Comparison of ENCODE assay signal across 12 cellular contexts in the genomic region with DNA sequence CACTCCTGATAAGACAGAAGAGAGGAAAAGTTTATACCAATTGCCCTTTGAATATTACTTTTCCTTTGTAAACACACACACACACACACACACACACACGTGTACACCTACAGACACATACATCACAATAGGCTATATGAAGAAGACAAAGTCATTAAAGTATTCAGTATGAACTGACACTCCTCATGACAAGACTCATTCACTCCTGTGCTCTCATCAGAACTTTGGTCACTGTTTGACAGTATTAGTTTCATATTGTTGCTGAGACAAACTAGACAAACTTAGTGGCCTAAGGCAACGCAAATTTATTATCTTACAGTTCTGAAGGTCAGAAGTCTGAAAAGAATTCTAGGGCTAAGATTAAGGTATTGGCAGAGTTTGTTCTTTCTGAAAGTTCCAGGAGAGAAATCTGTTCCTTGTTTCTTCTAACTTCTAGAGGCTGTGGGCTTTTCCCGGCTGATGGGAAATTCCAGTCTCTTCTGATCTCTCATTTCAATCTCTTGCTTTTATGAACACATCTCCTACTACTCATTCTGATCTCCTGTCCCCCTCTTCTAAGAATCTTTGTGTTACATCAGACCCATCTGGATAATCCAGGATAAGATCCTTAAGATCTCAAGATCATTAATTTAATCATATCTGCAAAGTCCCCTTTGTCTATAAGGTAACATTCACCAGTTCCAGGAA.
DNase-seq lines count a peak whose midpoint lies in the region; ATAC-seq and TF ChIP-seq lines count a peak whose summit lies in the region.
"Had no signal": no experiment of that assay in that cellular context is flagged by ENCODE, and none has a peak within 500 bp of the region (broad histone marks: within the 10 kb centered on the region; RNA-seq: fewer than 3 reads in every experiment).

No MANE protein-coding gene starts in this region.

- no peak overlapping the region for H3K27ac ChIP-seq in OCI-LY7 (ENCODE audit: low read depth, low read length, poor library complexity, severe bottlenecking)
- H3K27ac ChIP-seq: skin epidermis, transverse colon had no signal

- no peaks in the 10 kb centered on the region for H4K20me1 ChIP-seq in OCI-LY7 (ENCODE audit: insufficient read depth, low read length)

- peak in 1 of 2 donors; percentile 46 for ATAC-seq in natural killer cell treated with Interleukin-12 subunit alpha and Interleukin-12 subunit beta and Interleukin-15 and Interleukin-18, amount 100 ng/mL, for 72 hours
- ATAC-seq in natural killer cell (no peak), HG02763 (IDR thresholded peaks at IDR 0.05; ENCODE audit: unreplicated experiment) (peak; percentile 49)
- ATAC-seq: left cardiac atrium had no signal

- H3K4me1 ChIP-seq in OCI-LY7 (ENCODE audit: insufficient read depth, low read length, poor library complexity, severe bottlenecking): peaks cover 21% of the 10 kb centered on the region
- H3K4me1 ChIP-seq: transverse colon had no signal

- no peak overlapping the region for H3K4me2 ChIP-seq in OCI-LY7 (ENCODE audit: low read length)

- no peaks in the 10 kb centered on the region for H3K9me2 ChIP-seq in OCI-LY7 (ENCODE audit: insufficient read depth, low read length)

- CTCF ChIA-PET in OCI-LY7 (lab: Charles Lee; ENCODE audit: unreplicated experiment): no interaction called here

- H3K4me3 ChIP-seq in OCI-LY7 (ENCODE audit: low read depth, low read length, poor library complexity, severe bottlenecking): no peak overlapping the region
- H3K4me3 ChIP-seq: skin epidermis, transverse colon had no signal

- H3K9me3 ChIP-seq in OCI-LY7 (ENCODE audit: low read length): peaks cover 5% of the 10 kb centered on the region; the same call in 1 of the 2 replicates
- H3K9me3 ChIP-seq: transverse colon had no signal

- no peaks in the 10 kb centered on the region for H3K36me3 ChIP-seq in OCI-LY7 (ENCODE audit: insufficient read depth, low read length)
- H3K36me3 ChIP-seq: transverse colon had no signal

- no peaks in the 10 kb centered on the region for H3K36me3 Mint-ChIP-seq in natural killer cell treated with Interleukin-12 subunit alpha and Interleukin-12 subunit beta and Interleukin-15 and Interleukin-18, amount 100 ng/mL, for 72 hours
- H3K36me3 Mint-ChIP-seq in natural killer cell: no peaks in the 10 kb centered on the region

- POLR2A ChIA-PET in OCI-LY7 (lab: Charles Lee): no interaction called here

- H3K27ac Mint-ChIP-seq in natural killer cell treated with Interleukin-12 subunit alpha and Interleukin-12 subunit beta and Interleukin-15 and Interleukin-18, amount 100 ng/mL, for 72 hours: peak overlapping the region in 1 of 2 donors; percentile 28
- H3K27ac Mint-ChIP-seq in natural killer cell: no peak overlapping the region

- H3K4me1 Mint-ChIP-seq in natural killer cell treated with Interleukin-12 subunit alpha and Interleukin-12 subunit beta and Interleukin-15 and Interleukin-18, amount 100 ng/mL, for 72 hours (ENCODE audit: low read depth in 2 of 2): no peaks in the 10 kb centered on the region
- H3K4me1 Mint-ChIP-seq in natural killer cell: peaks cover 0 to 6% of the 10 kb centered on the region in 2 donors

- peak overlapping the region; percentile 0 for H3K4me3 Mint-ChIP-seq in natural killer cell treated with Interleukin-12 subunit alpha and Interleukin-12 subunit beta and Interleukin-15 and Interleukin-18, amount 100 ng/mL, for 72 hours
- H3K4me3 Mint-ChIP-seq in natural killer cell: no peak overlapping the region

- H3K27me3 Mint-ChIP-seq in natural killer cell treated with Interleukin-12 subunit alpha and Interleukin-12 subunit beta and Interleukin-15 and Interleukin-18, amount 100 ng/mL, for 72 hours: no peaks in the 10 kb centered on the region
- H3K27me3 Mint-ChIP-seq in natural killer cell (ENCODE audit: low read depth in 2 of 2): no peaks in the 10 kb centered on the region

- intact Hi-C loops in natural killer cell (cut with micrococcal nuclease): no loop called here
- intact Hi-C loops in OCI-LY7 (cut with micrococcal nuclease; ENCODE audit: unreplicated experiment): no loop called here

- BruUV-seq in OCI-LY7 (replicated peaks; lab: Mats Ljungman, UMichigan): no TSS peak

- TF ChIP-seq CTCF in natural killer cell (IDR thresholded peaks at IDR 0.05): no peak
- TF ChIP-seq CTCF in OCI-LY7 (conservative IDR thresholded peaks at IDR 0.05; ENCODE audit: low read length): no peak

- H2AFZ ChIP-seq in OCI-LY7 (ENCODE audit: low read length): peak overlapping the region; percentile 33; the same call in 1 of the 2 replicates

- DNase-seq in natural killer cell treated with Interleukin-12 subunit alpha and Interleukin-12 subunit beta and Interleukin-15 and Interleukin-18, amount 100 ng/mL, for 72 hours (ENCODE audit: low spot score): no peak
- DNase-seq in natural killer cell: no peak
- no peak for DNase-seq in OCI-LY7 (ENCODE audit: low spot score)
- DNase-seq in cortex of kidney (lab: John Stamatoyannopoulos, UW): no peak
- DNase-seq in activated effector memory CD4-positive, alpha-beta T cell treated with anti-CD3 and anti-CD28 coated beads, Interleukin-2, amount 50 U/mL, for 16 hours: no peak
- DNase-seq in kidney tubule cell (ENCODE audit: low spot score): no peak
- DNase-seq in A172 (ENCODE audit: low spot score): no peak
- DNase-seq: dermis blood vessel endothelial cell, left cardiac atrium, transverse colon had no signal

- no peaks in the 10 kb centered on the region for H3K79me2 ChIP-seq in OCI-LY7 (ENCODE audit: insufficient read depth, low read depth, low read length)

- H3K9me3 Mint-ChIP-seq in natural killer cell treated with Interleukin-12 subunit alpha and Interleukin-12 subunit beta and Interleukin-15 and Interleukin-18, amount 100 ng/mL, for 72 hours: no peaks in the 10 kb centered on the region
- no peaks in the 10 kb centered on the region for H3K9me3 Mint-ChIP-seq in natural killer cell
